In the genomic region with DNA sequence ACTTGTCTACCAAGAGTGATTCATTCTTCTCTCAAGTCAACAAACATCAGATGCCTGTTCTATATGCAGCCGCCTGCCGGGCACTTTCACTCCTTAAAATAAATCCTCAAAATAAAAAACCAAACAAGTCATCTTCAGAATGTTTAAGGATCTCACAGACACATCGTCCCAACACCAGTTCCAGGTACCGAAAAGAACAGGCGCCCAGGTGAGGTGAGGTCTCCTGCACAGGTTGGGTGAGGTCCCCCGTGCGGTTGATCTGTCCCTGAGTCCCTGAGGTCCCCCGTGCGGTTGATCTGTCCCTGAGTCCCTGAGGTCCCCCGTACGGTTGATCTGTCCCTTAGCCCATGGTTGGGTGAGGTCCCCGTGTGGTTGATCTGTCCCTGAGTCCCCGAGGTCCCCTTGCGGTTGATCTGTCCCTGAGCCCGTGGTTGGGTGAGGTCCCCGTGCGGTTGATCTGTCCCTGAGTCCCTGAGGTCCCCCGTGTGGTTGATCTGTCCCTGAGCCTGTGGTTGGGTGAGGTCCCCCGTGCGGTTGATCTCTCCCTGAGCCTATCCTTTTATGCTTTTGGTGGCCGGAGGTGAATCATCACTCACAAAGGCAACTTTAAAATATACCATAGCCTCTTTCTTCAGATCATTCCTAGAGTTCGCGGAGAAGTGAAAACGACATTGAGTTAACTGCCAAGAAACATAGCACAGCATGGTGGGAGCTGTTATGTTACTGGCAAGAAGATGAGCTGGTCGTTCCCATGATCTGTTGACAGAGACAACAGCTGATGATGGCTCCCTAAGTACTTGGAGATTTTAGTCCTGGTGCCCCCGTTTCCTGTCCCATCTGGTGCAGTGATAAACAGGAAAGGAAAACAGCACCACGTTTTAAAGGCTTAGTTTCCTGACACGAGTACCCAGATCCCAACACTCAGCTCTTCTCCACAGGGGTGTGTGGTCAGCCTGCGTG, we compare ENCODE assay signal across 1 cellular context.
TF ChIP-seq lines count a peak whose summit lies in the region.

No MANE protein-coding gene starts in this region.

TF ChIP-seq in WTC11, 78 proteins besides CTCF, POLR2A, EP300 and RAD21:
- no peak for TF ChIP-seq FOXP1 (CRISPR knock-in tag; IDR thresholded peaks at IDR 0.05; ENCODE audit: borderline replicate concordance)
- TF ChIP-seq FOXP4 (CRISPR knock-in tag; IDR thresholded peaks at IDR 0.05), result no peak
- no peak for TF ChIP-seq NFE2L1 (CRISPR knock-in tag; IDR thresholded peaks at IDR 0.05)
- TF ChIP-seq, protein P1, sequence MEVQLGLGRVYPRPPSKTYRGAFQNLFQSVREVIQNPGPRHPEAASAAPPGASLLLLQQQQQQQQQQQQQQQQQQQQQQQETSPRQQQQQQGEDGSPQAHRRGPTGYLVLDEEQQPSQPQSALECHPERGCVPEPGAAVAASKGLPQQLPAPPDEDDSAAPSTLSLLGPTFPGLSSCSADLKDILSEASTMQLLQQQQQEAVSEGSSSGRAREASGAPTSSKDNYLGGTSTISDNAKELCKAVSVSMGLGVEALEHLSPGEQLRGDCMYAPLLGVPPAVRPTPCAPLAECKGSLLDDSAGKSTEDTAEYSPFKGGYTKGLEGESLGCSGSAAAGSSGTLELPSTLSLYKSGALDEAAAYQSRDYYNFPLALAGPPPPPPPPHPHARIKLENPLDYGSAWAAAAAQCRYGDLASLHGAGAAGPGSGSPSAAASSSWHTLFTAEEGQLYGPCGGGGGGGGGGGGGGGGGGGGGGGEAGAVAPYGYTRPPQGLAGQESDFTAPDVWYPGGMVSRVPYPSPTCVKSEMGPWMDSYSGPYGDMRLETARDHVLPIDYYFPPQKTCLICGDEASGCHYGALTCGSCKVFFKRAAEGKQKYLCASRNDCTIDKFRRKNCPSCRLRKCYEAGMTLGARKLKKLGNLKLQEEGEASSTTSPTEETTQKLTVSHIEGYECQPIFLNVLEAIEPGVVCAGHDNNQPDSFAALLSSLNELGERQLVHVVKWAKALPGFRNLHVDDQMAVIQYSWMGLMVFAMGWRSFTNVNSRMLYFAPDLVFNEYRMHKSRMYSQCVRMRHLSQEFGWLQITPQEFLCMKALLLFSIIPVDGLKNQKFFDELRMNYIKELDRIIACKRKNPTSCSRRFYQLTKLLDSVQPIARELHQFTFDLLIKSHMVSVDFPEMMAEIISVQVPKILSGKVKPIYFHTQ (CRISPR knock-in tag; IDR thresholded peaks at IDR 0.05), result no peak
- TF ChIP-seq TEAD1 (CRISPR knock-in tag; IDR thresholded peaks at IDR 0.05), result no peak
- TF ChIP-seq TCF7 (CRISPR knock-in tag; IDR thresholded peaks at IDR 0.05; ENCODE audit: low read depth), result no peak
- no peak for TF ChIP-seq MAX (CRISPR knock-in tag; IDR thresholded peaks at IDR 0.05)
- no peak for TF ChIP-seq ZNF425 (CRISPR knock-in tag; conservative IDR thresholded peaks at IDR 0.05)
- no peak for TF ChIP-seq ZNF121 (CRISPR knock-in tag; IDR thresholded peaks at IDR 0.05)
- TF ChIP-seq IRF1 (CRISPR knock-in tag; IDR thresholded peaks at IDR 0.05), result no peak
- TF ChIP-seq, protein P2, sequence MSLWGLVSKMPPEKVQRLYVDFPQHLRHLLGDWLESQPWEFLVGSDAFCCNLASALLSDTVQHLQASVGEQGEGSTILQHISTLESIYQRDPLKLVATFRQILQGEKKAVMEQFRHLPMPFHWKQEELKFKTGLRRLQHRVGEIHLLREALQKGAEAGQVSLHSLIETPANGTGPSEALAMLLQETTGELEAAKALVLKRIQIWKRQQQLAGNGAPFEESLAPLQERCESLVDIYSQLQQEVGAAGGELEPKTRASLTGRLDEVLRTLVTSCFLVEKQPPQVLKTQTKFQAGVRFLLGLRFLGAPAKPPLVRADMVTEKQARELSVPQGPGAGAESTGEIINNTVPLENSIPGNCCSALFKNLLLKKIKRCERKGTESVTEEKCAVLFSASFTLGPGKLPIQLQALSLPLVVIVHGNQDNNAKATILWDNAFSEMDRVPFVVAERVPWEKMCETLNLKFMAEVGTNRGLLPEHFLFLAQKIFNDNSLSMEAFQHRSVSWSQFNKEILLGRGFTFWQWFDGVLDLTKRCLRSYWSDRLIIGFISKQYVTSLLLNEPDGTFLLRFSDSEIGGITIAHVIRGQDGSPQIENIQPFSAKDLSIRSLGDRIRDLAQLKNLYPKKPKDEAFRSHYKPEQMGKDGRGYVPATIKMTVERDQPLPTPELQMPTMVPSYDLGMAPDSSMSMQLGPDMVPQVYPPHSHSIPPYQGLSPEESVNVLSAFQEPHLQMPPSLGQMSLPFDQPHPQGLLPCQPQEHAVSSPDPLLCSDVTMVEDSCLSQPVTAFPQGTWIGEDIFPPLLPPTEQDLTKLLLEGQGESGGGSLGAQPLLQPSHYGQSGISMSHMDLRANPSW (CRISPR knock-in tag; conservative IDR thresholded peaks at IDR 0.05; ENCODE audit: low read depth), result no peak
- TF ChIP-seq ZNF423 (CRISPR knock-in tag; IDR thresholded peaks at IDR 0.05), result no peak
- no peak for TF ChIP-seq FOXJ3 (CRISPR knock-in tag; IDR thresholded peaks at IDR 0.05; ENCODE audit: borderline replicate concordance)
- no peak for TF ChIP-seq ZNF317 (CRISPR knock-in tag; IDR thresholded peaks at IDR 0.05; ENCODE audit: borderline replicate concordance, low read depth)
- no peak for TF ChIP-seq ZNF281 (CRISPR knock-in tag; IDR thresholded peaks at IDR 0.05)
- TF ChIP-seq ZNF219 (CRISPR knock-in tag; IDR thresholded peaks at IDR 0.05; ENCODE audit: borderline replicate concordance), result no peak
- TF ChIP-seq PREB (CRISPR knock-in tag; IDR thresholded peaks at IDR 0.05; ENCODE audit: borderline replicate concordance), result no peak
- TF ChIP-seq AFF4 (CRISPR knock-in tag; IDR thresholded peaks at IDR 0.05; ENCODE audit: borderline replicate concordance), result no peak
- no peak for TF ChIP-seq KAT7 (CRISPR knock-in tag; IDR thresholded peaks at IDR 0.05; ENCODE audit: borderline replicate concordance)
- no peak for TF ChIP-seq ZNF138 (CRISPR knock-in tag; conservative IDR thresholded peaks at IDR 0.05)
